In genomic region chr7:1290262-1291039, GRCh38 we compare ENCODE assay signal across 9 cellular contexts. TPM values are rescaled to one million over a fixed set of nuclear protein-coding genes. Genes with fewer than 3 reads are reported as not detected.
DNase-seq lines count a peak whose midpoint lies in the region; ATAC-seq, FAIRE-seq and TF ChIP-seq lines count a peak whose summit lies in the region.
"Had no signal": no experiment of that assay in that cellular context is flagged by ENCODE, and none has a peak within 500 bp of the region (broad histone marks: within the 10 kb centered on the region; RNA-seq: fewer than 3 reads in every experiment).

No MANE protein-coding gene starts in this region.

- FAIRE-seq in bronchial epithelial cell (lab: Jason Lieb, UNC): no peak

- peak; percentile 49 for DNase-seq in ELF-1 (ENCODE audit: low read depth, low spot score)
- DNase-seq in NCI-H526 treated with DMSO at 0.1 percent for 48 hours (lab: John Stamatoyannopoulos, UW): peak; percentile 29
- peak; percentile 5 for DNase-seq in bronchial epithelial cell (ENCODE audit: low read depth)
- DNase-seq in inferior parietal cortex (ENCODE audit: extremely low spot score): peak; percentile 56
- DNase-seq in stimulated activated CD4-positive, alpha-beta T cell treated with anti-CD3 and anti-CD28 coated beads, Interleukin-4, amount 100 ng/mL, for 1 hour: peak; percentile 15
- DNase-seq in SHP77 (lab: John Stamatoyannopoulos, UW): no peak
- DNase-seq in GM20000 (ENCODE audit: low spot score): no peak

- no peak for ATAC-seq in HG02571 (IDR thresholded peaks at IDR 0.05; ENCODE audit: unreplicated experiment)

- TF ChIP-seq CTCF in bronchial epithelial cell (IDR thresholded peaks at IDR 0.05; ENCODE audit: insufficient read depth, low read length, severe bottlenecking) (peak; percentile 20), GM20000 (IDR thresholded peaks at IDR 0.05; ENCODE audit: extremely low read depth, missing control alignments) (no peak)

- H3K27me3 ChIP-seq in bronchial epithelial cell (ENCODE audit: control insufficient read depth, insufficient read depth, low read length): no peaks in the 10 kb centered on the region

- H3K4me3 ChIP-seq in bronchial epithelial cell (ENCODE audit: low read depth, low read length): peak overlapping the region; percentile 25

- no peaks in the 10 kb centered on the region for H3K36me3 ChIP-seq in bronchial epithelial cell (ENCODE audit: control insufficient read depth, insufficient read depth, low read length)

RNA-seq across cellular contexts. Expression of gene UNCX, which starts 57.8 kb away (rescaled TPM):
- total RNA-seq in bronchial epithelial cell: not detected in 2 replicates
- total RNA-seq: T-helper 1 cell treated with Interleukin-12 subunit alpha and Interleukin-12 subunit beta and Interleukin-4 antibody, amounts not matched to agents 30 ng/mL and 1 ng/mL, for 36 hours had no signal

Comparison
In these comparisons a context has a peak if more than half of its experiments do, and no peak if none do; other contexts are left out.
1. DNase-seq: peak in ELF-1 (single experiment), NCI-H526 treated with DMSO at 0.1 percent for 48 hours (single experiment), bronchial epithelial cell (single experiment), inferior parietal cortex (single experiment) and stimulated activated CD4-positive, alpha-beta T cell treated with anti-CD3 and anti-CD28 coated beads, Interleukin-4, amount 100 ng/mL, for 1 hour (single experiment); none in SHP77 (0 of 2) and GM20000 (single experiment).